In the genomic region with DNA sequence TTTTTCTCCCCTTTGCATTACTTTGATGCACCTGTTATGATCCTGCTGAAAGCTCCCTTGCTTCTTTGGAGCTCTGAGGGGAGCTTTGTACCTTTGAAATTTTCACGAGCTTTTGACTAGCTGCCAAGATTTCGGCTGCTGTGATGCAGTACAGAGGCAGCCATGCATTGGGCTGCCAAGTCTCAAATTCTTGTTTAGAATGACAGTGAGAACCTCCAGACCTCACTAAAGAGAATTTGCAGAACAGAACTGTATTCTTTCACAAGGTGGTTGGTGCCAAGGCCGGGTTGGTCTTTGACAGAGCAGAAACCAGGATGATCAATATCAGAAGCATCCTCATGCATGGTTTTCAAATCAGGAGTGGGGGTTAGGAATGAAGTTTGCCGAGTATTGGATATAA, we compare ENCODE assay signal across 2 cellular contexts.
TF ChIP-seq lines count a peak whose summit lies in the region.

No MANE protein-coding gene starts in this region.

TF ChIP-seq in GM23338, 12 proteins besides CTCF, POLR2A, EP300 and RAD21 (continued from another document):
- TF ChIP-seq REST (IDR thresholded peaks at IDR 0.05; ENCODE audit: unreplicated experiment), result no peak
- TF ChIP-seq JUNB (IDR thresholded peaks at IDR 0.05; ENCODE audit: unreplicated experiment), result no peak
- TF ChIP-seq EZH2phosphoT487 (IDR thresholded peaks at IDR 0.05; ENCODE audit: unreplicated experiment), result no peak
- TF ChIP-seq ZNF462 (CRISPR knock-in tag; IDR thresholded peaks at IDR 0.05), result no peak
- no peak for TF ChIP-seq CREB1 (CRISPR knock-in tag; IDR thresholded peaks at IDR 0.05; ENCODE audit: low read depth)
- TF ChIP-seq ZNF331 (CRISPR knock-in tag; IDR thresholded peaks at IDR 0.05; ENCODE audit: low read depth), result no peak

TF ChIP-seq in SK-N-SH, 30 proteins besides CTCF, POLR2A, EP300 and RAD21 (continued from another document):
- TF ChIP-seq IRF3 (IDR thresholded peaks at IDR 0.05; ENCODE audit: low read depth, low read length), result no peak
